11 cellular contexts compared by ENCODE assay signal in genomic region chr2:235027558-235028214, GRCh38.
A peak's percentile ranks its signal among the peaks of the same experiment; 100 is the strongest.
DNase-seq lines count a peak whose midpoint lies in the region; ATAC-seq and TF ChIP-seq lines count a peak whose summit lies in the region.
"Had no signal": no experiment of that assay in that cellular context is flagged by ENCODE, and none has a peak within 500 bp of the region (broad histone marks: within the 10 kb centered on the region; RNA-seq: fewer than 3 reads in every experiment).

No MANE protein-coding gene starts in this region.

- no peaks in the 10 kb centered on the region for H3K27me3 ChIP-seq in right atrium auricular region
- H3K27me3 ChIP-seq in foreskin keratinocyte = no peaks in the 10 kb centered on the region
- H3K27me3 ChIP-seq in upper lobe of right lung = no peaks in the 10 kb centered on the region
- H3K27me3 ChIP-seq: Peyer's patch had no signal

- TF ChIP-seq CTCF in right atrium auricular region (IDR thresholded peaks at IDR 0.05) = no peak
- no peak for TF ChIP-seq CTCF in VCaP (conservative IDR thresholded peaks at IDR 0.05)
- TF ChIP-seq CTCF in foreskin keratinocyte (conservative IDR thresholded peaks at IDR 0.05) = no peak
- TF ChIP-seq CTCF in upper lobe of right lung (IDR thresholded peaks at IDR 0.05) = no peak

- H3K4me1 Mint-ChIP-seq in activated CD4-positive, alpha-beta T cell treated with anti-CD3 and anti-CD28 coated beads, Interleukin-2, amount 10 ng/mL, durations not matched to agents 24 days and 14 days = no peaks in the 10 kb centered on the region
- H3K4me1 Mint-ChIP-seq: B cell had no signal

- no peaks in the 10 kb centered on the region for H3K9me3 Mint-ChIP-seq in activated CD4-positive, alpha-beta T cell treated with anti-CD3 and anti-CD28 coated beads, Interleukin-2, amount 10 ng/mL, durations not matched to agents 24 days and 14 days
- H3K9me3 Mint-ChIP-seq: dendritic cell treated with granulocyte-macrophage colony-stimulating factor and Interleukin-4, amounts not matched to agents 40 ng/mL and 50 ng/mL, for 4 days had no signal

- DNase-seq in Right ventricle myocardium inferior (ENCODE audit: missing footprints) (peak; percentile 62), right atrium auricular region (ENCODE audit: low spot score) (no peak), foreskin keratinocyte (peak; percentile 69 to 84), upper lobe of right lung (peak; percentile 29), NCI-H774 (lab: John Stamatoyannopoulos, UW) (no peak), HK-2 (ENCODE audit: unreplicated experiment) (no peak)
- no peak for DNase-seq in activated CD4-positive, alpha-beta T cell treated with anti-CD3 and anti-CD28 coated beads, Interleukin-2, amount 10 ng/mL, durations not matched to agents 24 days and 14 days

- H3K4me1 ChIP-seq in right atrium auricular region (peaks cover 0 to 65% of the 10 kb centered on the region in 2 donors), foreskin keratinocyte (peaks cover 35% of the 10 kb centered on the region), upper lobe of right lung (peaks cover 6% of the 10 kb centered on the region)

- H3K36me3 Mint-ChIP-seq in activated CD4-positive, alpha-beta T cell treated with anti-CD3 and anti-CD28 coated beads, Interleukin-2, amount 10 ng/mL, durations not matched to agents 24 days and 14 days (ENCODE audit: low read depth) = no peaks in the 10 kb centered on the region

- H3K36me3 ChIP-seq in right atrium auricular region = no peaks in the 10 kb centered on the region
- H3K36me3 ChIP-seq in upper lobe of right lung = no peaks in the 10 kb centered on the region
- H3K36me3 ChIP-seq: Peyer's patch had no signal

- ATAC-seq in Right ventricle myocardium inferior (no peak), foreskin keratinocyte (peak; percentile 41), upper lobe of right lung (no peak)

- intact Hi-C loops in Right ventricle myocardium inferior (cut with DNase I) (no loop called here), upper lobe of right lung (cut with DNase I) (no loop called here)
- intact Hi-C loops in activated CD4-positive, alpha-beta T cell treated with anti-CD3 and anti-CD28 coated beads, Interleukin-2, amount 10 ng/mL, durations not matched to agents 24 days and 14 days (cut with micrococcal nuclease) = no loop called here

- H3K27me3 Mint-ChIP-seq in activated CD4-positive, alpha-beta T cell treated with anti-CD3 and anti-CD28 coated beads, Interleukin-2, amount 10 ng/mL, durations not matched to agents 24 days and 14 days = no peaks in the 10 kb centered on the region

- H3K4me3 ChIP-seq in right atrium auricular region (peak overlapping the region in 1 of 2 donors; percentile 3), upper lobe of right lung (no peak overlapping the region)
- H3K4me3 ChIP-seq: Peyer's patch had no signal

- H3K27ac Mint-ChIP-seq in activated CD4-positive, alpha-beta T cell treated with anti-CD3 and anti-CD28 coated beads, Interleukin-2, amount 10 ng/mL, durations not matched to agents 24 days and 14 days = no peak overlapping the region
- H3K27ac Mint-ChIP-seq: B cell; dendritic cell treated with granulocyte-macrophage colony-stimulating factor and Interleukin-4, amounts not matched to agents 40 ng/mL and 50 ng/mL, for 4 days had no signal

- H3K9me3 ChIP-seq in right atrium auricular region (no peaks in the 10 kb centered on the region), upper lobe of right lung (no peaks in the 10 kb centered on the region)
- H3K9me3 ChIP-seq: Peyer's patch had no signal

- H3K4me3 Mint-ChIP-seq in activated CD4-positive, alpha-beta T cell treated with anti-CD3 and anti-CD28 coated beads, Interleukin-2, amount 10 ng/mL, durations not matched to agents 24 days and 14 days = no peak overlapping the region
- H3K4me3 Mint-ChIP-seq: B cell; dendritic cell treated with granulocyte-macrophage colony-stimulating factor and Interleukin-4, amounts not matched to agents 40 ng/mL and 50 ng/mL, for 4 days had no signal

- H3K27ac ChIP-seq in right atrium auricular region = peak overlapping the region in 1 of 2 donors; percentile 16
- H3K27ac ChIP-seq in VCaP = peak overlapping the region; percentile 87
- peak overlapping the region; percentile 99 for H3K27ac ChIP-seq in foreskin keratinocyte
- H3K27ac ChIP-seq in upper lobe of right lung = no peak overlapping the region

Comparison
In these comparisons a context has a peak if more than half of its experiments do, and no peak if none do; other contexts are left out.
1. DNase-seq: peak in Right ventricle myocardium inferior (single experiment), foreskin keratinocyte (2 of 2) and upper lobe of right lung (single experiment); none in right atrium auricular region (single experiment), activated CD4-positive, alpha-beta T cell treated with anti-CD3 and anti-CD28 coated beads, Interleukin-2, amount 10 ng/mL, durations not matched to agents 24 days and 14 days (single experiment), NCI-H774 (single experiment) and HK-2 (single experiment).